ENCODE assay signal across 6 cellular contexts in genomic region chr16:30996324-30996999, GRCh38. TPM values are rescaled to one million over a fixed set of nuclear protein-coding genes. Genes with fewer than 3 reads are reported as not detected.
DNase-seq lines count a peak whose midpoint lies in the region; TF ChIP-seq lines count a peak whose summit lies in the region.

No MANE protein-coding gene starts in this region.

- H3K4me3 ChIP-seq in breast epithelium (peak overlapping the region; percentile 54 to 77 (median 56)), neuronal stem cell (ENCODE audit: low read length in 2 of 2) (peak overlapping the region in 1 of 2 donors; percentile 72)

- DNase-seq in HFFc6: no peak
- no peak for DNase-seq in breast epithelium (ENCODE audit: low spot score in 2 of 2)
- DNase-seq in neuronal stem cell (ENCODE audit: low spot score): no peak
- DNase-seq in SHP77 (lab: John Stamatoyannopoulos, UW): no peak
- no peak for DNase-seq in activated CD8-positive, alpha-beta memory T cell treated with anti-CD3 and anti-CD28 coated beads, Interleukin-2, amount 50 U/mL, for 48 hours
- no peak for DNase-seq in NCI-H748 (lab: John Stamatoyannopoulos, UW; ENCODE audit: unreplicated experiment)

- H3K36me3 ChIP-seq in breast epithelium (no peaks in the 10 kb centered on the region), neuronal stem cell (replicated peaks in 1 of 2; ENCODE audit: control insufficient read depth in 2 of 2, insufficient read depth in 2 of 2, low read length in 2 of 2) (peaks cover 2 to 5% of the 10 kb centered on the region in 2 donors)

- no peak for TF ChIP-seq POLR2A in breast epithelium (IDR thresholded peaks at IDR 0.05)

- H2BK12ac ChIP-seq in neuronal stem cell (ENCODE audit: low read length): no peak overlapping the region

- intact Hi-C loops in breast epithelium (cut with DNase I; ENCODE audit: low total_unique reads): loop anchor here (10.0 kb wide), 1 partner anchor 448 kb away; the partner anchor contains the start of gene ZNF843

- H3K4me1 ChIP-seq in breast epithelium (peaks cover 0 to 7% of the 10 kb centered on the region in 2 donors), neuronal stem cell (ENCODE audit: control insufficient read depth in 2 of 2, insufficient read depth in 1 of 2, low read depth in 1 of 2, low read length in 2 of 2) (peaks cover 0 to 11% of the 10 kb centered on the region in 2 donors)

- peaks cover 48% of the 10 kb centered on the region for H3K4me1 Mint-ChIP-seq in HFFc6 (ENCODE audit: low read depth)

- peak overlapping the region; percentile 66 to 91 for H3K27ac ChIP-seq in breast epithelium
- no peak overlapping the region for H3K27ac ChIP-seq in neuronal stem cell (replicated peaks; ENCODE audit: low read length)

- H3K79me1 ChIP-seq in neuronal stem cell (ENCODE audit: low read depth, low read length): no peaks in the 10 kb centered on the region

- peak overlapping the region; percentile 98 for H3K4me2 ChIP-seq in neuronal stem cell (ENCODE audit: insufficient read depth, low read length, poor library complexity, severe bottlenecking)

- peak overlapping the region; percentile 30 for H2BK15ac ChIP-seq in neuronal stem cell (ENCODE audit: low read length)

- no peak overlapping the region for H2BK120ac ChIP-seq in neuronal stem cell (ENCODE audit: low read depth, low read length)

- H2BK5ac ChIP-seq in neuronal stem cell (ENCODE audit: low read length): no peak overlapping the region

- H3K9ac ChIP-seq in neuronal stem cell (ENCODE audit: low read depth, low read length, poor library complexity): peak overlapping the region; percentile 78

- no peaks in the 10 kb centered on the region; the same call in 1 of the 2 replicates for H3K27me3 Mint-ChIP-seq in HFFc6 (ENCODE audit: insufficient read depth)

- H3K4me3 Mint-ChIP-seq in HFFc6: peak overlapping the region; percentile 92

- no peaks in the 10 kb centered on the region for H3K9me3 Mint-ChIP-seq in HFFc6

- H4K8ac ChIP-seq in neuronal stem cell (ENCODE audit: low read depth, low read length): no peak overlapping the region

- H3K14ac ChIP-seq in neuronal stem cell (ENCODE audit: low read length): peak overlapping the region; percentile 98

- H3K27me3 ChIP-seq in breast epithelium (no peaks in the 10 kb centered on the region), neuronal stem cell (ENCODE audit: control insufficient read depth in 3 of 3, insufficient read depth in 3 of 3, low read depth in 1 of 3, low read length in 3 of 3) (peaks cover 0 to 16% (median 0%) of the 10 kb centered on the region in 3 experiments)

- H3K36me3 Mint-ChIP-seq in HFFc6 (ENCODE audit: low read depth): peaks cover 4% of the 10 kb centered on the region; the same call in 1 of the 2 replicates

- H3K18ac ChIP-seq in neuronal stem cell (ENCODE audit: low read length): peak overlapping the region; percentile 32

- no peak overlapping the region for H4K91ac ChIP-seq in neuronal stem cell (ENCODE audit: low read depth, low read length, poor library complexity)

- H3K23ac ChIP-seq in neuronal stem cell (ENCODE audit: low read depth, low read length, poor library complexity): peak overlapping the region; percentile 53

- H2AFZ ChIP-seq in neuronal stem cell (ENCODE audit: low read length): no peak overlapping the region

- H3K27ac Mint-ChIP-seq in HFFc6: peak overlapping the region; percentile 96

- peak overlapping the region; percentile 67 for H2AK5ac ChIP-seq in neuronal stem cell (ENCODE audit: low read depth, low read length)

- no CpG with 5 or more reads among the region's 25 CpGs for WGBS in neuronal stem cell (ENCODE audit: extremely low coverage in 2 of 2, insufficient read length in 2 of 2, insufficient replicate concordance in 1 of 2), 2 donors

- no peak overlapping the region for H3K4ac ChIP-seq in neuronal stem cell (ENCODE audit: low read length)

- TF ChIP-seq CTCF in HFFc6 (IDR thresholded peaks at IDR 0.05) (no peak), breast epithelium (IDR thresholded peaks at IDR 0.05) (no peak)

- H3K9me3 ChIP-seq in breast epithelium (no peaks in the 10 kb centered on the region), neuronal stem cell (replicated peaks in 1 of 2; ENCODE audit: control insufficient read depth in 2 of 2, insufficient read depth in 1 of 2, low read depth in 1 of 2, low read length in 2 of 2) (no peaks in the 10 kb centered on the region)

RNA-seq across cellular contexts. Expression of gene HSD3B7, which starts 11.5 kb away (rescaled TPM):
- 10 to 100 TPM; 15.1 to 24.6 (median 18.6) TPM for total RNA-seq in HFFc6 (2021; fragmentation: NEBNext Ultra II Directional; extraction: Animal tissue kit (Norgen Biotek cat#: 25700))
- total RNA-seq in breast epithelium: 10 to 100 TPM; 12.1 to 27.8 (median 26.9) TPM
- polyA plus RNA-seq in neuronal stem cell (2013, experiment 1 of 2): 0.73 TPM
- 0.64 TPM for polyA plus RNA-seq in neuronal stem cell (2013, experiment 2 of 2)

RNA-seq across cellular contexts. Expression of gene STX1B, which starts 14.0 kb away (rescaled TPM):
- total RNA-seq in HFFc6 (2021; fragmentation: NEBNext Ultra II Directional; extraction: Animal tissue kit (Norgen Biotek cat#: 25700)): 1 to 10 TPM; 6.7 to 9.9 (median 7.1) TPM
- total RNA-seq in breast epithelium: 1 to 10 TPM; 1.6 to 2.6 (median 2.6) TPM
- polyA plus RNA-seq in neuronal stem cell (2013, experiment 1 of 2): 11.9 TPM
- polyA plus RNA-seq in neuronal stem cell (2013, experiment 2 of 2): 10.7 TPM

RNA-seq across cellular contexts. Expression of gene STX4, which starts 36.9 kb away (rescaled TPM):
- total RNA-seq in HFFc6 (2021; fragmentation: NEBNext Ultra II Directional; extraction: Animal tissue kit (Norgen Biotek cat#: 25700)): 10 to 100 TPM; 56.3 to 71.2 (median 64.2) TPM
- total RNA-seq in breast epithelium: 10 to 100 TPM; 44.3 to 59.0 (median 52.2) TPM
- 28.2 TPM for polyA plus RNA-seq in neuronal stem cell (2013, experiment 1 of 2)
- polyA plus RNA-seq in neuronal stem cell (2013, experiment 2 of 2): 26.9 TPM

RNA-seq across cellular contexts. Expression of gene SETD1A, which starts 38.9 kb away (rescaled TPM):
- total RNA-seq in HFFc6 (2021; fragmentation: NEBNext Ultra II Directional; extraction: Animal tissue kit (Norgen Biotek cat#: 25700)): 10 to 100 TPM; 13.4 to 15.8 (median 14.4) TPM
- 1 to 10 TPM; 4.8 to 5.6 (median 5.1) TPM for total RNA-seq in breast epithelium
- polyA plus RNA-seq in neuronal stem cell (2013, experiment 1 of 2): 16.0 TPM
- polyA plus RNA-seq in neuronal stem cell (2013, experiment 2 of 2): 15.3 TPM

RNA-seq across cellular contexts. Expression of gene ORAI3, which starts 47.6 kb away (rescaled TPM):
- 10 to 100 TPM; 15.2 to 26.2 (median 18.4) TPM for total RNA-seq in HFFc6 (2021; fragmentation: NEBNext Ultra II Directional; extraction: Animal tissue kit (Norgen Biotek cat#: 25700))
- 10 to 100 TPM; 20.0 to 40.5 (median 25.9) TPM for total RNA-seq in breast epithelium
- polyA plus RNA-seq in neuronal stem cell (2013, experiment 1 of 2): 16.7 TPM
- polyA plus RNA-seq in neuronal stem cell (2013, experiment 2 of 2): 16.5 TPM
